ENCODE assay signal across 8 cellular contexts in the genomic region with DNA sequence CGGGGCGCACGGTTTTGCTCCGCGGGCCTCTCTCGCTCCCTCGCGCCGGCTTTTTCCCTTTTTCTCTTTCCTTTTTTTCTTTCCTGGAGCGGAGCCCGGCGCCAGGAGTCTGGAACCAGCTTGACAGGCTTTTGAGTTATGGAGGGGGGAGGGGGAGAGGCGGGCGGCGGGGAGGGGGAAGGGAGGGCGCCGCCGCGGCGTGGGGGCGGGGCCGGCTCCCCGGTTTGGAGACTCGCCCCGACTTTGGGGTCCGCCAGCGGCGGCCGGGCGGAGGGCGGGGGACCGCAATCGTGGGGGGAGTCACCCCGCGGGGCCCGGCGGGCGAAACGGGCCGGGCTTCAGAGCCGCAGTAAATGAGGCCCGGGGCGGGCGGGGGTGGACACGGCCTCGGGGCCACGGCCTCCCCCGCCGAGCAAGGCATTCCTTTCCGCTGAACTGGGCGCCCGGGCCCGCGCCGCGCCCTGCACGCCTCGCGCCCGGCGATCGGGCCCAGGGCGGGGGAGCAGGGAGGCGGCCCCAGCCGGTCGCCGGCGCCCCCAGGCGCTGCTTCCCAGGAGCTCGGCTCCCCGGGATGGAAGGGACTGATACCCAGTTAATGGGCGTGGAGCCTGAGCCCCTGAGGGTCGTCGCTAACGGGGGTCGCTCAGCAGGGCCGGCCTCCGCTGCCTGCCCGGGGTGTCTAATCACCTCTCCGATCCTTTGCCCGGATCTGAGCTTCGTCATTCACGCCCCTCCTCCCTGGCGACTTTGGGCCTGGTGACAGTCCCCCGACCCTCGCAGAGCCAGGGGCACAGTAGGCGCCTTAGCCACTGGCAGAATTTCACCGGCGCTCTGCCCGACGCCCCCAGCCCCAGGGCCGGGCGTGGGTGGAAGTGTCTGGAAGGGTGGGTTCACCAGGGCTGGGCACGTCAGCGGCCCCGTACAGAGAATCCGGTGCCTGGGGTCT.
A peak's percentile ranks its signal among the peaks of the same experiment; 100 is the strongest.
DNase-seq lines count a peak whose midpoint lies in the region; ATAC-seq and TF ChIP-seq lines count a peak whose summit lies in the region.

No MANE protein-coding gene starts in this region.

- H3K9me3 Mint-ChIP-seq in CD8-positive, alpha-beta T cell: no peaks in the 10 kb centered on the region

- H3K36me3 ChIP-seq in CD8-positive, alpha-beta T cell (ENCODE audit: insufficient read depth, low read length): no peaks in the 10 kb centered on the region
- no peaks in the 10 kb centered on the region for H3K36me3 ChIP-seq in WERI-Rb-1
- H3K36me3 ChIP-seq in left lung: no peaks in the 10 kb centered on the region

- peak overlapping the region; percentile 45 for H3K4me3 ChIP-seq in CD8-positive, alpha-beta T cell (ENCODE audit: low read depth, low read length)
- H3K4me3 ChIP-seq in WERI-Rb-1 (ENCODE audit: low read depth, low read length) (peak overlapping the region; percentile 56), dorsolateral prefrontal cortex (peak overlapping the region; percentile 43 to 78 (median 63)), left lung (peak overlapping the region; percentile 39 to 40)

- POLR2A ChIA-PET in CD8-positive, alpha-beta T cell (lab: Charles Lee): interaction anchor here (0.6 to 1.7 kb wide), 4 partner anchors 14 to 99 kb away, joined by 3 to 7 read pairs (median 5); no protein-coding TSS in a partner anchor

- intact Hi-C loops in CD8-positive, alpha-beta T cell (cut with DNase I, micrococcal nuclease): no loop called here
- intact Hi-C loops in dorsolateral prefrontal cortex (cut with DNase I) (loop anchor here (1.0 to 5.0 kb wide), 4 partner anchors 22 to 305 kb away; a partner anchor contains a TSS), left lung (cut with DNase I) (loop anchor here in 1 of 2 donors (5.0 kb wide), 1 partner anchor 305 kb away; a partner anchor contains a TSS)

- H3K9me3 ChIP-seq in CD8-positive, alpha-beta T cell (ENCODE audit: low read length): no peaks in the 10 kb centered on the region
- H3K9me3 ChIP-seq in WERI-Rb-1 (ENCODE audit: severe bottlenecking): no peaks in the 10 kb centered on the region
- no peaks in the 10 kb centered on the region for H3K9me3 ChIP-seq in left lung

- CTCF ChIA-PET in CD8-positive, alpha-beta T cell (lab: Charles Lee): interaction anchor here (1.2 kb wide), 1 partner anchor 46 kb away, joined by 4 read pairs; no protein-coding TSS in a partner anchor

- TF ChIP-seq CTCF in CD8-positive, alpha-beta T cell (IDR thresholded peaks at IDR 0.05): no peak
- TF ChIP-seq CTCF in WERI-Rb-1 (IDR thresholded peaks at IDR 0.05; ENCODE audit: low read depth, low read length): 0 out of 2 replicates have a peak, but pooled peaks have one; percentile 9
- peak in 13 of 56 donors; percentile 4 to 48 (median 16) for TF ChIP-seq CTCF in dorsolateral prefrontal cortex (IDR thresholded peaks at IDR 0.05 in 54 of 56, conservative IDR thresholded peaks at IDR 0.05 in 2 of 56; ENCODE audit: low read depth in 1 of 56, partially characterized antibody in 56 of 56)
- TF ChIP-seq CTCF in left lung (IDR thresholded peaks at IDR 0.05): no peak

- H3K4me1 ChIP-seq in CD8-positive, alpha-beta T cell (ENCODE audit: insufficient read depth, low read length): peaks cover 32% of the 10 kb centered on the region
- H3K4me1 ChIP-seq in left lung: peaks cover 45 to 79% of the 10 kb centered on the region in 2 donors

- peaks cover 3% of the 10 kb centered on the region for H3K27me3 ChIP-seq in CD8-positive, alpha-beta T cell (ENCODE audit: insufficient read depth, low read length)
- H3K27me3 ChIP-seq in WERI-Rb-1 (ENCODE audit: insufficient read depth, low read depth, severe bottlenecking) (no peaks in the 10 kb centered on the region), dorsolateral prefrontal cortex (no peaks in the 10 kb centered on the region), left lung (no peaks in the 10 kb centered on the region)

- peak overlapping the region; percentile 66 for H3K4me3 Mint-ChIP-seq in CD8-positive, alpha-beta T cell

- ATAC-seq in CD8-positive, alpha-beta T cell: peak; percentile 49
- ATAC-seq in left lung: peak; percentile 79
- ATAC-seq in GM18511 (IDR thresholded peaks at IDR 0.05; ENCODE audit: unreplicated experiment): no peak
- ATAC-seq in GM18520 (IDR thresholded peaks at IDR 0.05; ENCODE audit: unreplicated experiment): no peak

- no peaks in the 10 kb centered on the region for H3K27me3 Mint-ChIP-seq in CD8-positive, alpha-beta T cell (ENCODE audit: low read depth)

- DNase-seq in CD8-positive, alpha-beta T cell: peak in 3 of 7 experiments; percentile 36 to 66 (median 57)
- peak; percentile 82 for DNase-seq in LHCN-M2 (ENCODE audit: low read depth)
- peak; percentile 90 for DNase-seq in WERI-Rb-1
- DNase-seq in dorsolateral prefrontal cortex: peak in 9 of 10 donors; percentile 54 to 81 (median 77)
- DNase-seq in left lung: peak; percentile 86 to 91
- peak; percentile 33 for DNase-seq in stimulated activated CD4-positive, alpha-beta T cell treated with anti-CD3 and anti-CD28 coated beads, Interleukin-4, amount 100 ng/mL, for 24 hours

- H3K4me1 Mint-ChIP-seq in CD8-positive, alpha-beta T cell (ENCODE audit: low read depth): peaks cover 19% of the 10 kb centered on the region

- H3K36me3 Mint-ChIP-seq in CD8-positive, alpha-beta T cell: no peaks in the 10 kb centered on the region

- no peak overlapping the region for H3K27ac ChIP-seq in CD8-positive, alpha-beta T cell (ENCODE audit: low read depth, low read length)
- H3K27ac ChIP-seq in WERI-Rb-1 (peak overlapping the region; percentile 99), dorsolateral prefrontal cortex (peak overlapping the region; percentile 74 to 100 (median 99)), left lung (peak overlapping the region; percentile 94 to 100)

- H3K27ac Mint-ChIP-seq in CD8-positive, alpha-beta T cell: peak overlapping the region; percentile 52

Comparison
In these comparisons a context has a peak if more than half of its experiments do, and no peak if none do; other contexts are left out.
1. ATAC-seq: peak in CD8-positive, alpha-beta T cell (single experiment) and left lung (single experiment); none in GM18511 (single experiment) and GM18520 (single experiment).
2. intact Hi-C loops: an anchor here in dorsolateral prefrontal cortex (1.0 to 5.0 kb wide); none called in CD8-positive, alpha-beta T cell.
3. Peak in every context shown above with its lines, with median percentiles within 50 percentile points of each other: H3K4me3 ChIP-seq.